9 cellular contexts compared by ENCODE assay signal in genomic region chr14:80996049-80996901, GRCh38. TPM values are rescaled to one million over a fixed set of nuclear protein-coding genes. Genes with fewer than 3 reads are reported as not detected.
DNase-seq lines count a peak whose midpoint lies in the region; ATAC-seq, FAIRE-seq and TF ChIP-seq lines count a peak whose summit lies in the region.
"Had no signal": no experiment of that assay in that cellular context is flagged by ENCODE, and none has a peak within 500 bp of the region (broad histone marks: within the 10 kb centered on the region; RNA-seq: fewer than 3 reads in every experiment).

No MANE protein-coding gene starts in this region.

- H3K27ac ChIP-seq in pancreas, result no peak overlapping the region

- intact Hi-C loops in pancreas (cut with DNase I), result loop anchor here in 2 of 3 donors (5.0 to 10.0 kb wide), 2 partner anchors 169 to 176 kb away; no protein-coding TSS in a partner anchor

- ATAC-seq in GM18867 (IDR thresholded peaks at IDR 0.05; ENCODE audit: unreplicated experiment) (peak; percentile 91), HG03280 (IDR thresholded peaks at IDR 0.05; ENCODE audit: unreplicated experiment) (peak; percentile 78), pancreas (peak; percentile 73 to 97 (median 96))

- no peaks in the 10 kb centered on the region for H3K27me3 ChIP-seq in pancreas

- FAIRE-seq in frontal cortex (lab: Jason Lieb, UNC), result peak; percentile 51
- FAIRE-seq in pancreas (lab: Jason Lieb, UNC), result no peak

- 19 to 29% methylated on average over 13 of the region's 13 CpGs for WGBS in pancreas, 2 donors

- DNase-seq in CMK (ENCODE audit: low read depth) (peak; percentile 18), NCI-H446 treated with DMSO at 0.1 percent for 48 hours (lab: John Stamatoyannopoulos, UW) (peak; percentile 39), frontal cortex (ENCODE audit: low spot score in 2 of 2) (peak; percentile 32 to 52), pancreas (peak in 3 of 6 donors; percentile 18 to 40 (median 35))
- peak; percentile 2 for DNase-seq in activated CD4-positive, alpha-beta T cell treated with anti-CD3 and anti-CD28 coated beads, Interleukin-2, amount 50 U/mL, for 1 hour
- no peak for DNase-seq in activated effector memory CD4-positive, alpha-beta T cell treated with anti-CD3 and anti-CD28 coated beads, Interleukin-2, amount 50 U/mL, for 16 hours

- H3K4me3 ChIP-seq in pancreas, result no peak overlapping the region

- no peaks in the 10 kb centered on the region for H3K36me3 ChIP-seq in pancreas

- peak in 3 of 4 donors; percentile 13 to 59 (median 55) for TF ChIP-seq CTCF in pancreas (IDR thresholded peaks at IDR 0.05)

- H3K4me1 ChIP-seq in pancreas, result no peaks in the 10 kb centered on the region

- no peaks in the 10 kb centered on the region for H3K9me3 ChIP-seq in pancreas

RNA-seq across cellular contexts. Expression of gene TSHR, which starts 40.9 kb away (rescaled TPM):
- 0.41 TPM for total RNA-seq in frontal cortex
- under 1 TPM in 2 of 6 donors, not detected in 4; 0.22 to 0.41 TPM for total RNA-seq in pancreas
- under 1 TPM; 0.28 to 0.30 TPM for polyA plus RNA-seq in pancreas
- total RNA-seq: activated CD8-positive, alpha-beta memory T cell treated with anti-CD3 and anti-CD28 coated beads for 36 hours had no signal

RNA-seq across cellular contexts. Expression of gene CEP128, which starts 54.7 kb away (rescaled TPM):
- total RNA-seq in frontal cortex (21.6 TPM), pancreas (1 to 10 TPM in 5 of 6 donors, under 1 TPM in 1; 0.92 to 2.8 (median 2.4) TPM)
- polyA plus RNA-seq in pancreas, result 1 to 10 TPM; 1.1 to 1.7 TPM
